22 cellular contexts compared by ENCODE assay signal in genomic region chr12:114430306-114430705, GRCh38. TPM values are rescaled to one million over a fixed set of nuclear protein-coding genes. Genes with fewer than 3 reads are reported as not detected.
A peak's percentile ranks its signal among the peaks of the same experiment; 100 is the strongest.
DNase-seq lines count a peak whose midpoint lies in the region; TF ChIP-seq lines count a peak whose summit lies in the region.
"Had no signal": no experiment of that assay in that cellular context is flagged by ENCODE, and none has a peak within 500 bp of the region (broad histone marks: within the 10 kb centered on the region; RNA-seq: fewer than 3 reads in every experiment).

No MANE protein-coding gene starts in this region.

- no peaks in the 10 kb centered on the region for H3K9me3 Mint-ChIP-seq in activated T-cell treated with anti-CD3 and anti-CD28 coated beads, Interleukin-2, amount 50 U/mL, for 24 hours
- H3K9me3 Mint-ChIP-seq: endodermal cell, naive B cell had no signal

- no peaks in the 10 kb centered on the region for H3K4me1 Mint-ChIP-seq in activated T-cell treated with anti-CD3 and anti-CD28 coated beads, Interleukin-2, amount 50 U/mL, for 24 hours (ENCODE audit: low read depth)
- H3K4me1 Mint-ChIP-seq: central memory CD8-positive, alpha-beta T cell; endodermal cell; naive B cell had no signal

- peak; percentile 90 for DNase-seq in AG08396 (ENCODE audit: low spot score)
- peak; percentile 88 for DNase-seq in GM03348 (ENCODE audit: low spot score)
- peak; percentile 25 for DNase-seq in RKO (ENCODE audit: low spot score)
- peak; percentile 68 for DNase-seq in fibroblast of villous mesenchyme (ENCODE audit: low read depth)
- DNase-seq in substantia nigra (lab: John Stamatoyannopoulos, UW) = no peak
- DNase-seq in SJCRH30 = no peak
- DNase-seq in activated T-cell treated with anti-CD3 and anti-CD28 coated beads, Interleukin-2, amount 50 U/mL, for 24 hours = no peak
- DNase-seq in cerebellar cortex (ENCODE audit: low spot score) = no peak
- DNase-seq: activated CD4-positive, alpha-beta T cell treated with anti-CD3 and anti-CD28 coated beads, Interleukin-2, amount 50 U/mL, for 1 hour; activated T-cell treated with anti-CD3 and anti-CD28 coated beads, Interleukin-2, amount 50 U/mL, for 48 hours; C1 segment of cervical spinal cord; Kasumi-1; lower lobe of right lung; naive B cell; NCI-H146; stimulated activated CD4-positive, alpha-beta T cell treated with anti-CD3 and anti-CD28 coated beads, Interleukin-12 subunit alpha, Interleukin-12 subunit beta, amount 100 ng/mL, for 4 hours; T1000 had no signal

- no peaks in the 10 kb centered on the region for H3K36me3 ChIP-seq in SJCRH30
- H3K36me3 ChIP-seq: lower lobe of right lung had no signal

- H3K4me3 ChIP-seq in fibroblast of villous mesenchyme (ENCODE audit: low read depth, low read length) (no peak overlapping the region), SJCRH30 (no peak overlapping the region)
- H3K4me3 ChIP-seq: GM12878, lower lobe of right lung had no signal

- no peak for TF ChIP-seq CTCF in fibroblast of villous mesenchyme (IDR thresholded peaks at IDR 0.05; ENCODE audit: insufficient read depth, low read depth, low read length)

- H3K4me1 ChIP-seq in SJCRH30 = no peaks in the 10 kb centered on the region
- H3K4me1 ChIP-seq: lower lobe of right lung had no signal

- no peaks in the 10 kb centered on the region for H3K27me3 ChIP-seq in SJCRH30

- H3K27me3 Mint-ChIP-seq in activated T-cell treated with anti-CD3 and anti-CD28 coated beads, Interleukin-2, amount 50 U/mL, for 24 hours = peaks cover 20% of the 10 kb centered on the region

- no peak overlapping the region for H3K27ac Mint-ChIP-seq in activated T-cell treated with anti-CD3 and anti-CD28 coated beads, Interleukin-2, amount 50 U/mL, for 24 hours
- H3K27ac Mint-ChIP-seq: endodermal cell, naive B cell, progenitor cell of endocrine pancreas had no signal

- H3K36me3 Mint-ChIP-seq in activated T-cell treated with anti-CD3 and anti-CD28 coated beads, Interleukin-2, amount 50 U/mL, for 24 hours (ENCODE audit: low read depth) = no peaks in the 10 kb centered on the region
- H3K36me3 Mint-ChIP-seq: naive B cell had no signal

- no peak overlapping the region for H3K27ac ChIP-seq in substantia nigra (ENCODE audit: low read depth, low read length, poor library complexity, severe bottlenecking)
- H3K27ac ChIP-seq in SJCRH30 = no peak overlapping the region
- H3K27ac ChIP-seq: HL-60, lower lobe of right lung had no signal

- H3K4me3 Mint-ChIP-seq in activated T-cell treated with anti-CD3 and anti-CD28 coated beads, Interleukin-2, amount 50 U/mL, for 24 hours = no peak overlapping the region
- H3K4me3 Mint-ChIP-seq: central memory CD8-positive, alpha-beta T cell; endodermal cell; naive B cell had no signal

- H3K9me3 ChIP-seq in SJCRH30 (replicated peaks) = no peaks in the 10 kb centered on the region
- H3K9me3 ChIP-seq: lower lobe of right lung had no signal

RNA-seq across cellular contexts. Expression of gene TBX5, which starts 24.4 kb away (rescaled TPM):
- total RNA-seq in fibroblast of villous mesenchyme = 0.43 and 1.9 TPM in 2 replicates
- total RNA-seq in SJCRH30 (2014; rRNA removed; shearing (Covaris generic)) = not detected in 2 replicates
- total RNA-seq: endodermal cell, GM12878, progenitor cell of endocrine pancreas had no signal

Comparison
In these comparisons a context has a peak if more than half of its experiments do, and no peak if none do; other contexts are left out.
1. DNase-seq: peak in AG08396 (single experiment), GM03348 (single experiment), RKO (single experiment) and fibroblast of villous mesenchyme (single experiment); none in substantia nigra (0 of 49), SJCRH30 (0 of 2), activated T-cell treated with anti-CD3 and anti-CD28 coated beads, Interleukin-2, amount 50 U/mL, for 24 hours (single experiment) and cerebellar cortex (single experiment).